Comparison of ENCODE assay signal across 22 cellular contexts in genomic region chr3:15261274-15261673, GRCh38. TPM values are rescaled to one million over a fixed set of nuclear protein-coding genes. Genes with fewer than 3 reads are reported as not detected.
DNase-seq lines count a peak whose midpoint lies in the region; ATAC-seq, FAIRE-seq and TF ChIP-seq lines count a peak whose summit lies in the region.
"Had no signal": no experiment of that assay in that cellular context is flagged by ENCODE, and none has a peak within 500 bp of the region (broad histone marks: within the 10 kb centered on the region; RNA-seq: fewer than 3 reads in every experiment).

No MANE protein-coding gene starts in this region.

- no peak for FAIRE-seq in keratinocyte (lab: Jason Lieb, UNC)

- no peak overlapping the region for H3K27ac ChIP-seq in keratinocyte (ENCODE audit: control insufficient read depth, insufficient read depth, low read length)
- H3K27ac ChIP-seq: heart right ventricle, lower lobe of right lung, prostate gland, SJCRH30, suprapubic skin had no signal

- dilution Hi-C loops in keratinocyte (cut with MboI; ENCODE audit: extremely low pct_ligation_motif_present, low sequenced_read_pairs): no loop called here

- no peak overlapping the region for H2AFZ ChIP-seq in keratinocyte (ENCODE audit: control insufficient read depth, low read length)

- ATAC-seq in activated T-cell treated with anti-CD3 and anti-CD28 coated beads, Interleukin-2, amount 50 U/mL, for 72 hours (replicated peaks in 1 of 2): no peak
- ATAC-seq in T-cell (replicated peaks in 1 of 4) (no peak), HG02759 (IDR thresholded peaks at IDR 0.05; ENCODE audit: unreplicated experiment) (no peak)
- no peak for ATAC-seq in stimulated activated memory B cell treated with anti-CD40 and anti-IgM and Interleukin-4, amounts not matched to agents 10 μg/mL and 1 μg/mL and 100 μg/mL, for 72 hours
- ATAC-seq: lower lobe of right lung had no signal

- H3K4me2 ChIP-seq in keratinocyte (ENCODE audit: control insufficient read depth, extremely low read depth, insufficient read depth, low read depth, low read length): peak overlapping the region; percentile 13

- no peaks in the 10 kb centered on the region for H3K9me3 ChIP-seq in keratinocyte (ENCODE audit: control insufficient read depth, low read depth, low read length)
- H3K9me3 ChIP-seq: heart right ventricle, lower lobe of right lung, MG63, prostate gland, SJCRH30, suprapubic skin had no signal

- no peak for TF ChIP-seq CTCF in keratinocyte (optimal IDR thresholded peaks at IDR 0.05 in 1 of 3, IDR thresholded peaks at IDR 0.05 in 1 of 3, conservative IDR thresholded peaks at IDR 0.05 in 1 of 3; ENCODE audit: extremely low read depth in 1 of 3, insufficient read depth in 2 of 3, low read length in 3 of 3)

- H3K27me3 Mint-ChIP-seq in activated T-cell treated with anti-CD3 and anti-CD28 coated beads, Interleukin-2, amount 50 U/mL, for 72 hours (ENCODE audit: low read depth): no peaks in the 10 kb centered on the region
- H3K27me3 Mint-ChIP-seq in T-cell: no peaks in the 10 kb centered on the region
- H3K27me3 Mint-ChIP-seq in stimulated activated memory B cell treated with anti-CD40 and anti-IgM and Interleukin-4, amounts not matched to agents 10 μg/mL and 1 μg/mL and 100 μg/mL, for 72 hours: no peaks in the 10 kb centered on the region
- H3K27me3 Mint-ChIP-seq: naive B cell had no signal

- peaks cover 11 to 22% of the 10 kb centered on the region in 2 experiments for H3K36me3 ChIP-seq in keratinocyte (ENCODE audit: control insufficient read depth in 2 of 2, extremely low read depth in 1 of 2, insufficient read depth in 2 of 2, low read length in 2 of 2)
- H3K36me3 ChIP-seq: MG63, prostate gland had no signal

- no peak for DNase-seq in activated T-cell treated with anti-CD3 and anti-CD28 coated beads, Interleukin-2, amount 50 U/mL, for 72 hours
- no peak for DNase-seq in activated T-cell treated with anti-CD3 and anti-CD28 coated beads, Interleukin-2, amount 50 U/mL, for 48 hours
- DNase-seq in T-cell (peak in 1 of 34 experiments; percentile 3), keratinocyte (ENCODE audit: low read depth, low spot score) (no peak), T-helper 9 cell (no peak), NCI-H2081 (lab: John Stamatoyannopoulos, UW) (no peak)
- DNase-seq: activated CD4-positive, CD25-positive, alpha-beta regulatory T cell; DMS53; heart right ventricle; IMR-90; lower lobe of right lung; MG63; naive B cell; NCI-H1436 treated with DMSO at 0.1 percent for 48 hours; NCI-H748 treated with DMSO at 0.1 percent for 48 hours; SJCRH30; stimulated activated CD4-positive, alpha-beta T cell treated with anti-CD3 and anti-CD28 coated beads, Interleukin-4, amount 100 ng/mL, for 24 hours; T-helper 2 cell had no signal

- peaks cover 3% of the 10 kb centered on the region in 2 donors for H3K36me3 Mint-ChIP-seq in activated T-cell treated with anti-CD3 and anti-CD28 coated beads, Interleukin-2, amount 50 U/mL, for 72 hours (ENCODE audit: insufficient read depth in 2 of 2)
- H3K36me3 Mint-ChIP-seq in T-cell: peaks cover 30% of the 10 kb centered on the region
- peaks cover 38% of the 10 kb centered on the region for H3K36me3 Mint-ChIP-seq in stimulated activated memory B cell treated with anti-CD40 and anti-IgM and Interleukin-4, amounts not matched to agents 10 μg/mL and 1 μg/mL and 100 μg/mL, for 72 hours

- H4K20me1 ChIP-seq in keratinocyte (ENCODE audit: control insufficient read depth, extremely low read depth, insufficient read depth, low read length): no peaks in the 10 kb centered on the region

- POLR2A ChIA-PET in T-cell (lab: Charles Lee): no interaction called here

- no peaks in the 10 kb centered on the region for H3K9me1 ChIP-seq in keratinocyte (ENCODE audit: control insufficient read depth, extremely low read depth, insufficient read depth, low read length)

- no peak overlapping the region for H3K4me3 Mint-ChIP-seq in activated T-cell treated with anti-CD3 and anti-CD28 coated beads, Interleukin-2, amount 50 U/mL, for 72 hours
- no peak overlapping the region for H3K4me3 Mint-ChIP-seq in T-cell
- H3K4me3 Mint-ChIP-seq in stimulated activated memory B cell treated with anti-CD40 and anti-IgM and Interleukin-4, amounts not matched to agents 10 μg/mL and 1 μg/mL and 100 μg/mL, for 72 hours: no peak overlapping the region

- H3K9me3 Mint-ChIP-seq in activated T-cell treated with anti-CD3 and anti-CD28 coated beads, Interleukin-2, amount 50 U/mL, for 72 hours: no peaks in the 10 kb centered on the region
- H3K9me3 Mint-ChIP-seq in T-cell: no peaks in the 10 kb centered on the region
- H3K9me3 Mint-ChIP-seq in stimulated activated memory B cell treated with anti-CD40 and anti-IgM and Interleukin-4, amounts not matched to agents 10 μg/mL and 1 μg/mL and 100 μg/mL, for 72 hours: no peaks in the 10 kb centered on the region
- H3K9me3 Mint-ChIP-seq: naive B cell had no signal

- no peaks in the 10 kb centered on the region for H3K27me3 ChIP-seq in keratinocyte (ENCODE audit: control insufficient read depth, extremely low read depth, insufficient read depth, low read length)
- H3K27me3 ChIP-seq: heart right ventricle, MG63, SJCRH30, suprapubic skin had no signal

- no peak overlapping the region for H3K4me3 ChIP-seq in keratinocyte (ENCODE audit: control insufficient read depth in 2 of 3, extremely low read depth in 1 of 3, insufficient read depth in 2 of 3, low read depth in 1 of 3, low read length in 3 of 3)
- H3K4me3 ChIP-seq: heart right ventricle, lower lobe of right lung, MG63, prostate gland, SJCRH30, suprapubic skin had no signal

- peak overlapping the region; percentile 81 for H3K27ac Mint-ChIP-seq in activated T-cell treated with anti-CD3 and anti-CD28 coated beads, Interleukin-2, amount 50 U/mL, for 72 hours
- H3K27ac Mint-ChIP-seq in T-cell: peak overlapping the region; percentile 65 to 69
- peak overlapping the region; percentile 33 for H3K27ac Mint-ChIP-seq in stimulated activated memory B cell treated with anti-CD40 and anti-IgM and Interleukin-4, amounts not matched to agents 10 μg/mL and 1 μg/mL and 100 μg/mL, for 72 hours

- no peaks in the 10 kb centered on the region for H3K79me2 ChIP-seq in keratinocyte (ENCODE audit: control insufficient read depth, insufficient read depth, low read length)

- H3K4me1 Mint-ChIP-seq in activated T-cell treated with anti-CD3 and anti-CD28 coated beads, Interleukin-2, amount 50 U/mL, for 72 hours (ENCODE audit: low read depth): peaks cover 6% of the 10 kb centered on the region
- peaks cover 28 to 42% (median 31%) of the 10 kb centered on the region in 3 donors for H3K4me1 Mint-ChIP-seq in T-cell
- peaks cover 22% of the 10 kb centered on the region for H3K4me1 Mint-ChIP-seq in stimulated activated memory B cell treated with anti-CD40 and anti-IgM and Interleukin-4, amounts not matched to agents 10 μg/mL and 1 μg/mL and 100 μg/mL, for 72 hours

- H3K4me1 ChIP-seq in keratinocyte (ENCODE audit: control insufficient read depth, extremely low read depth, insufficient read depth, low read length): peaks cover 12% of the 10 kb centered on the region
- H3K4me1 ChIP-seq: prostate gland had no signal

- CTCF ChIA-PET in T-cell (lab: Charles Lee): no interaction called here

- no peak overlapping the region for H3K9ac ChIP-seq in keratinocyte (ENCODE audit: control insufficient read depth, extremely low read depth, insufficient read depth, low read length)

RNA-seq across cellular contexts. Expression of gene CAPN7, which starts 55.2 kb away (rescaled TPM):
- 10 to 100 TPM; 26.9 to 29.6 TPM for total RNA-seq in activated T-cell treated with anti-CD3 and anti-CD28 coated beads, Interleukin-2, amount 50 U/mL, for 72 hours
- 10 to 100 TPM; 62.2 to 82.5 (median 74.6) TPM for total RNA-seq in T-cell
- polyA plus RNA-seq in keratinocyte: 16.6 to 29.3 TPM (median 16.8 TPM) in 3 replicates
- polyA plus RNA-seq in keratinocyte (2011; ENCODE audit: low read depth): 21.3 TPM
- 18.9 and 29.5 TPM in 2 replicates for polyA plus RNA-seq in keratinocyte (2011; cell fraction: cytosol; rRNA removed)
- polyA plus RNA-seq in keratinocyte (2011; cell fraction: nucleus; rRNA removed): 32.7 and 44.4 TPM in 2 replicates
- polyA plus RNA-seq in keratinocyte (2012; ENCODE audit: low replicate concordance): 15.1 and 21.3 TPM in 2 replicates
- 5.5 to 25.8 TPM (median 12.0 TPM) in 3 replicates for polyA minus RNA-seq in keratinocyte
- 15.3 TPM for polyA minus RNA-seq in keratinocyte (2011; cell fraction: cytosol; rRNA and poly(A)+ RNA removed)
- polyA minus RNA-seq in keratinocyte (2011; cell fraction: nucleus; rRNA and poly(A)+ RNA removed): 20.3 and 37.5 TPM in 2 replicates
